Comparison of ENCODE assay signal across 28 cellular contexts in genomic region chr9:88414298-88414697, GRCh38.
"Had no signal": no experiment of that assay in that cellular context is flagged by ENCODE, and none has a peak within 500 bp of the region (broad histone marks: within the 10 kb centered on the region; RNA-seq: fewer than 3 reads in every experiment).

No MANE protein-coding gene starts in this region.

- H3K27me3 ChIP-seq: dorsolateral prefrontal cortex, esophagus squamous epithelium, gastrocnemius medialis, heart right ventricle, left lung had no signal

- H3K27ac Mint-ChIP-seq: mesothelial cell of epicardium had no signal

- H3K27ac ChIP-seq: coronary artery, dorsolateral prefrontal cortex, epithelial cell of prostate, esophagus squamous epithelium, gastrocnemius medialis, heart right ventricle, left lung, lower lobe of right lung had no signal

- H3K36me3 ChIP-seq: gastrocnemius medialis had no signal

- H3K4me3 ChIP-seq: coronary artery, dorsolateral prefrontal cortex, esophagus squamous epithelium, gastrocnemius medialis, heart right ventricle, left lung, lower lobe of right lung, mucosa of descending colon had no signal

- ATAC-seq: esophagus mucosa, gastrocnemius medialis, heart right ventricle, left cardiac atrium, left lung, left ventricle myocardium superior, lower lobe of right lung, mucosa of descending colon had no signal

- H3K27me3 Mint-ChIP-seq: naive B cell had no signal

- DNase-seq: dermis blood vessel endothelial cell; dorsolateral prefrontal cortex; effector CD4-positive, alpha-beta T cell; effector memory CD4-positive, alpha-beta T cell; erythroblast; esophagus squamous epithelium; foreskin fibroblast; foreskin melanocyte; gastrocnemius medialis; glutamatergic neuron; head of caudate nucleus; heart right ventricle; hippocampal formation; left cardiac atrium; left lung; left ventricle myocardium superior; lower lobe of right lung; mesenchymal stem cell; mucosa of descending colon; naive B cell had no signal

- H3K4me1 ChIP-seq: gastrocnemius medialis, heart right ventricle, left lung had no signal

- FAIRE-seq: colon, endometrium, islet of Langerhans, keratinocyte had no signal

- H3K4me3 Mint-ChIP-seq: mesothelial cell of epicardium had no signal
